ENCODE assay signal across 10 cellular contexts in the genomic region with DNA sequence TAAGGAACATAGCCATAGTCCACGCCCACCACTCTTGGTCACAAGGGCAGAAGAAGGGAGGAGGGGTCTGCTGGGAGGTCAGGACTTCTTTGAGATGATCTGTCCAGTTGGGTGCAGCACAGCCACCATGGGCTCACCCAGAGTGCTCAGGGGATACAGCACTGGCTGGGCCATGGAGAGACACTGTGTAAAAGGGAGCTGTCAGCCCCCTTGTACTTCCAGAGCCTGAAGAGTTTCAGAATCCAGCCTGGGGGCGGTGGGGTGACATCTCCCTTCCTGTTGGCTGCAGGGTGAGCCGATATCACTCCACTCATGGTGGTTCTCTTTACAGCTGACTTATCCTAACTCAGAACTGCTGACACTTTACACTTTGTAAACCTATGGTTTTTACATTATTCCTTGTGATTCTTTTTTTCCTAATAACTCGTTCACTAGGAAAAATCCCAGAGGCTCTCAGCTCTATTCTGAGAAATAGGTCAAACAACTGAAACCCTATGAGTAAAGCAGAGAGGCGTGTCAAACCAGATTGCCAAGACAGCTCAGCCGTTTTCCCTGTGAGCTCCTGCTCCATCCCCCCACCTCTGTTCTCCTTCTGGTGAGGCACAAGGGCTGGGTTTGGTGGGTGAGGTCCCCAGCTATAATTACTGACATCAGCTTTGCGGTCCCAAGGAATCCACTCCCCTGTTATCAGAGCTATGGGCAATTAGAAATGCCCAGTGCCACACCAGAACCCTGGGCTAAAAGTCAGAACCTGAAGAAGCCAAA. TPM values are rescaled to one million over a fixed set of nuclear protein-coding genes. Genes with fewer than 3 reads are reported as not detected.
DNase-seq lines count a peak whose midpoint lies in the region; FAIRE-seq and TF ChIP-seq lines count a peak whose summit lies in the region.
"Had no signal": no experiment of that assay in that cellular context is flagged by ENCODE, and none has a peak within 500 bp of the region (broad histone marks: within the 10 kb centered on the region; RNA-seq: fewer than 3 reads in every experiment).

No MANE protein-coding gene starts in this region.

- no peak overlapping the region for H3K27ac Mint-ChIP-seq in T-helper 2 cell treated with Interferon-gamma antibody and Interleukin-4, amounts not matched to agents 5 μg/mL and 100 μg/mL, for 36 hours
- H3K27ac Mint-ChIP-seq: activated CD8-positive, alpha-beta T cell treated with anti-CD3 and anti-CD28 coated beads, Interleukin-2, amount 10 ng/mL, durations not matched to agents 7 days and 5 days had no signal

- H3K27me3 ChIP-seq in duodenal mucosa (ENCODE audit: control insufficient read depth in 1 of 2, insufficient read depth in 2 of 2, low read length in 2 of 2) = no peaks in the 10 kb centered on the region

- no peaks in the 10 kb centered on the region for H3K9me3 ChIP-seq in duodenal mucosa (ENCODE audit: control insufficient read depth in 1 of 2, low read length in 2 of 2)
- no peaks in the 10 kb centered on the region for H3K9me3 ChIP-seq in kidney (ENCODE audit: control insufficient read depth in 1 of 2, low read length in 2 of 2)

- no peaks in the 10 kb centered on the region for H3K9me3 Mint-ChIP-seq in T-helper 2 cell treated with Interferon-gamma antibody and Interleukin-4, amounts not matched to agents 5 μg/mL and 100 μg/mL, for 36 hours

- peaks cover 27% of the 10 kb centered on the region in 2 donors for H3K4me1 ChIP-seq in duodenal mucosa (ENCODE audit: control insufficient read depth in 1 of 2, insufficient read depth in 2 of 2, low read length in 2 of 2)
- H3K4me1 ChIP-seq in kidney (ENCODE audit: control insufficient read depth in 1 of 2, insufficient read depth in 1 of 2, low read depth in 1 of 2, low read length in 2 of 2) = peaks cover 0 to 8% of the 10 kb centered on the region in 2 donors

- H3K36me3 Mint-ChIP-seq in T-helper 2 cell treated with Interferon-gamma antibody and Interleukin-4, amounts not matched to agents 5 μg/mL and 100 μg/mL, for 36 hours (ENCODE audit: low read depth) = peaks cover 25% of the 10 kb centered on the region

- DNase-seq in HT1080 (ENCODE audit: low read depth) (peak; percentile 31), midbrain (lab: John Stamatoyannopoulos, UW) (peak; percentile 11), HEK293T (ENCODE audit: extremely low spot score) (no peak), SIG-M5 (lab: John Stamatoyannopoulos, UW) (no peak), kidney (no peak)
- DNase-seq in T-helper 2 cell treated with Interferon-gamma antibody and Interleukin-4, amounts not matched to agents 5 μg/mL and 100 μg/mL, for 36 hours (ENCODE audit: low spot score) = no peak
- DNase-seq: activated CD8-positive, alpha-beta T cell treated with anti-CD3 and anti-CD28 coated beads, Interleukin-2, amount 10 ng/mL, durations not matched to agents 7 days and 5 days; NCI-H2107 had no signal

- no peak for TF ChIP-seq CTCF in 22Rv1 (IDR thresholded peaks at IDR 0.05)
- TF ChIP-seq CTCF in kidney (IDR thresholded peaks at IDR 0.05; ENCODE audit: borderline replicate concordance, extremely low read depth, insufficient read depth) = no peak

- CTCF ChIA-PET in HEK293T (lab: Yijun Ruan, JAX) = no interaction called here

- H3K9ac ChIP-seq in duodenal mucosa (ENCODE audit: low read depth in 1 of 2, low read length in 2 of 2) (peak overlapping the region in 1 of 2 donors; percentile 4), kidney (ENCODE audit: low read length in 2 of 2) (no peak overlapping the region)

- FAIRE-seq in kidney (lab: Jason Lieb, UNC) = no peak

- H3K4me1 Mint-ChIP-seq in T-helper 2 cell treated with Interferon-gamma antibody and Interleukin-4, amounts not matched to agents 5 μg/mL and 100 μg/mL, for 36 hours (ENCODE audit: low read depth) = peaks cover 14% of the 10 kb centered on the region

- H3K36me3 ChIP-seq in duodenal mucosa (ENCODE audit: control insufficient read depth in 1 of 2, insufficient read depth in 2 of 2, low read length in 2 of 2) (peaks cover 7 to 27% of the 10 kb centered on the region in 2 donors), kidney (ENCODE audit: control insufficient read depth in 1 of 2, insufficient read depth in 2 of 2, low read length in 2 of 2) (peaks cover 18 to 30% of the 10 kb centered on the region in 2 donors)

- H3K4me3 Mint-ChIP-seq in T-helper 2 cell treated with Interferon-gamma antibody and Interleukin-4, amounts not matched to agents 5 μg/mL and 100 μg/mL, for 36 hours = no peak overlapping the region
- H3K4me3 Mint-ChIP-seq: activated CD8-positive, alpha-beta T cell treated with anti-CD3 and anti-CD28 coated beads, Interleukin-2, amount 10 ng/mL, durations not matched to agents 7 days and 5 days had no signal

- H3K27ac ChIP-seq in 22Rv1 (0 out of 2 replicates have a peak overlapping the region, but pooled peaks have one; percentile 17), duodenal mucosa (ENCODE audit: low read depth, low read length) (peak overlapping the region; percentile 27), kidney (ENCODE audit: low read depth in 2 of 2, low read length in 2 of 2) (no peak overlapping the region)

- POLR2A ChIA-PET in HEK293T (lab: Yijun Ruan, JAX) = no interaction called here

- H3K4me3 ChIP-seq in duodenal mucosa (ENCODE audit: low read depth in 1 of 2, low read length in 2 of 2) (no peak overlapping the region), kidney (ENCODE audit: low read length in 2 of 2) (no peak overlapping the region)

- no peaks in the 10 kb centered on the region for H3K27me3 Mint-ChIP-seq in T-helper 2 cell treated with Interferon-gamma antibody and Interleukin-4, amounts not matched to agents 5 μg/mL and 100 μg/mL, for 36 hours (ENCODE audit: low read depth)

- intact Hi-C loops in kidney (cut with DNase I) = no loop called here

TF ChIP-seq in HEK293T, 16 proteins besides CTCF, POLR2A, EP300 and RAD21:
- TF ChIP-seq CTBP1 (IDR thresholded peaks at IDR 0.05; ENCODE audit: borderline replicate concordance) (no peak), SUZ12 (IDR thresholded peaks at IDR 0.05) (no peak), SP1 (IDR thresholded peaks at IDR 0.05) (no peak), ELF4 (IDR thresholded peaks at IDR 0.05) (no peak), NFRKB (IDR thresholded peaks at IDR 0.05) (no peak), TARDBP (IDR thresholded peaks at IDR 0.05) (no peak), L3MBTL2 (conservative IDR thresholded peaks at IDR 0.05) (no peak), FOXK2 (IDR thresholded peaks at IDR 0.05) (no peak), HDGF (IDR thresholded peaks at IDR 0.05; ENCODE audit: borderline replicate concordance) (no peak)
- TF ChIP-seq, protein P1, sequence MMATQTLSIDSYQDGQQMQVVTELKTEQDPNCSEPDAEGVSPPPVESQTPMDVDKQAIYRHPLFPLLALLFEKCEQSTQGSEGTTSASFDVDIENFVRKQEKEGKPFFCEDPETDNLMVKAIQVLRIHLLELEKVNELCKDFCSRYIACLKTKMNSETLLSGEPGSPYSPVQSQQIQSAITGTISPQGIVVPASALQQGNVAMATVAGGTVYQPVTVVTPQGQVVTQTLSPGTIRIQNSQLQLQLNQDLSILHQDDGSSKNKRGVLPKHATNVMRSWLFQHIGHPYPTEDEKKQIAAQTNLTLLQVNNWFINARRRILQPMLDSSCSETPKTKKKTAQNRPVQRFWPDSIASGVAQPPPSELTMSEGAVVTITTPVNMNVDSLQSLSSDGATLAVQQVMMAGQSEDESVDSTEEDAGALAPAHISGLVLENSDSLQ (IDR thresholded peaks at IDR 0.05) = no peak

RNA-seq across cellular contexts. Expression of a gene that starts 3.3 kb away (rescaled TPM):
- total RNA-seq in HT1080 (2014; rRNA removed; shearing (Covaris generic)) = 154 and 174 TPM in 2 replicates
- polyA plus RNA-seq in HT1080 (2015; cell fraction: cytosol; rRNA removed) = 107 and 131 TPM in 2 replicates
- 42.0 and 53.9 TPM in 2 replicates for polyA plus RNA-seq in HT1080 (2015; cell fraction: nucleus; rRNA removed)
- total RNA-seq in kidney = 71.2 TPM
- polyA plus RNA-seq in kidney (ENCODE audit: insufficient read depth, low read depth, low replicate concordance) = 276 TPM

RNA-seq across cellular contexts. Expression of a gene that starts 33.8 kb away (rescaled TPM):
- 18.7 and 20.6 TPM in 2 replicates for total RNA-seq in HT1080 (2014; rRNA removed; shearing (Covaris generic))
- polyA plus RNA-seq in HT1080 (2015; cell fraction: cytosol; rRNA removed) = 8.4 and 9.4 TPM in 2 replicates
- polyA plus RNA-seq in HT1080 (2015; cell fraction: nucleus; rRNA removed) = 21.8 and 23.4 TPM in 2 replicates
- 41.0 TPM for total RNA-seq in kidney
- polyA plus RNA-seq in kidney (ENCODE audit: insufficient read depth, low read depth, low replicate concordance) = 32.9 TPM

RNA-seq across cellular contexts. Expression of a gene that starts 53.7 kb away (rescaled TPM):
- 16.9 and 18.4 TPM in 2 replicates for total RNA-seq in HT1080 (2014; rRNA removed; shearing (Covaris generic))
- polyA plus RNA-seq in HT1080 (2015; cell fraction: cytosol; rRNA removed) = 13.7 and 16.3 TPM in 2 replicates
- polyA plus RNA-seq in HT1080 (2015; cell fraction: nucleus; rRNA removed) = 3.9 and 4.2 TPM in 2 replicates
- 21.4 TPM for total RNA-seq in kidney
- polyA plus RNA-seq in kidney (ENCODE audit: insufficient read depth, low read depth, low replicate concordance) = 27.8 TPM

Comparison
In these comparisons a context has a peak if more than half of its experiments do, and no peak if none do; other contexts are left out.
1. H3K27ac ChIP-seq: peak in 22Rv1 (single experiment) and duodenal mucosa (single experiment); none in kidney (0 of 2).
2. DNase-seq: peak in HT1080 (single experiment) and midbrain (single experiment); none in HEK293T (single experiment), SIG-M5 (single experiment), kidney (single experiment) and T-helper 2 cell treated with Interferon-gamma antibody and Interleukin-4, amounts not matched to agents 5 μg/mL and 100 μg/mL, for 36 hours (single experiment).